ENCODE assay signal across 9 cellular contexts in genomic region chr20:31663838-31664695, GRCh38.
DNase-seq lines count a peak whose midpoint lies in the region; ATAC-seq, FAIRE-seq and TF ChIP-seq lines count a peak whose summit lies in the region.
"Had no signal": no experiment of that assay in that cellular context is flagged by ENCODE, and none has a peak within 500 bp of the region (broad histone marks: within the 10 kb centered on the region; RNA-seq: fewer than 3 reads in every experiment).

No MANE protein-coding gene starts in this region.

- no peak for TF ChIP-seq CTCF in LNCaP clone FGC (IDR thresholded peaks at IDR 0.05; ENCODE audit: control insufficient read depth, extremely low read depth, insufficient read depth)

- no peaks in the 10 kb centered on the region for H4K20me1 ChIP-seq in BLaER1

- H3K9ac ChIP-seq in BLaER1, result peak overlapping the region; percentile 68

- DNase-seq in LNCaP clone FGC (ENCODE audit: low read depth) (peak; percentile 92), amygdala (lab: John Stamatoyannopoulos, UW) (peak in 29 of 56 donors; percentile 14 to 64 (median 31)), midbrain (lab: John Stamatoyannopoulos, UW) (peak; percentile 57), H54 (ENCODE audit: insufficient read length, low spot score) (no peak)

- peaks cover 29% of the 10 kb centered on the region for H3K36me3 ChIP-seq in BLaER1

- no peaks in the 10 kb centered on the region for H3K27me3 ChIP-seq in BLaER1

- ATAC-seq in HG02759 (IDR thresholded peaks at IDR 0.05; ENCODE audit: unreplicated experiment) (no peak), GM21825 (IDR thresholded peaks at IDR 0.05; ENCODE audit: unreplicated experiment) (no peak), HG03571 (IDR thresholded peaks at IDR 0.05; ENCODE audit: unreplicated experiment) (no peak)

- no peaks in the 10 kb centered on the region for H3K9me3 ChIP-seq in BLaER1

- peak overlapping the region; percentile 86 for H3K27ac ChIP-seq in BLaER1

- H3K4me1 ChIP-seq in BLaER1, result peaks cover 78% of the 10 kb centered on the region

- peak overlapping the region; percentile 80 for H3K4me2 ChIP-seq in BLaER1

- no peak overlapping the region for H3K4me3 ChIP-seq in BLaER1
- no peak overlapping the region for H3K4me3 ChIP-seq in LNCaP clone FGC (ENCODE audit: low read depth, low read length)

- no peak for TF ChIP-seq POLR2A in H54 (IDR thresholded peaks at IDR 0.05; ENCODE audit: low read depth, low read length)

- FAIRE-seq in H54 (lab: Jason Lieb, UNC), result no peak
- FAIRE-seq: colon had no signal
